In the genomic region with DNA sequence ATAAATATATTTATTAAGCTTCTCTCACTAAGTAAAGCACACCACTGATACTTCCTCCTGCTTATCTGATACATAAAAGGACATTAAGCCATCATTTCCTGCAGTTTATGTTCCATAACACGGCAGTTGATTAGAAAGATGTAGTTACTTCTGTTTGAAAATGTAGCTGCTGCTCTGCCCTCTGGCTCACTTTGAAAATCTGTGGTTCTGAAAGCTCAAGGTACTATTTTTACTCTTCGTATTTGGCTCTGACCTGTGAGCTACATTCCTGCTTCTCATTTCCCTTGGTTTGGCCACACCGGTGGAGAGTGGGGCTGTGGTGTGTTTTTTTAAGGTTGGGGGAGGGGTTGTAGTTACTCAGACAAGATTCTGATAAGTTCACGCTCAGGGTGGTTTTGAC, we compare ENCODE assay signal across 9 cellular contexts. TPM values are rescaled to one million over a fixed set of nuclear protein-coding genes. Genes with fewer than 3 reads are reported as not detected.
A peak's percentile ranks its signal among the peaks of the same experiment; 100 is the strongest.
DNase-seq lines count a peak whose midpoint lies in the region; ATAC-seq and TF ChIP-seq lines count a peak whose summit lies in the region.
"Had no signal": no experiment of that assay in that cellular context is flagged by ENCODE, and none has a peak within 500 bp of the region (broad histone marks: within the 10 kb centered on the region; RNA-seq: fewer than 3 reads in every experiment).

No MANE protein-coding gene starts in this region.

- ATAC-seq in activated CD4-positive, alpha-beta T cell treated with anti-CD3 and anti-CD28 coated beads for 36 hours: peak; percentile 49
- ATAC-seq in HG02870 (IDR thresholded peaks at IDR 0.05; ENCODE audit: unreplicated experiment): peak; percentile 93

- H3K36me3 ChIP-seq in skeletal muscle tissue (ENCODE audit: control insufficient read depth in 3 of 3, insufficient read depth in 3 of 3, low read length in 3 of 3) (no peaks in the 10 kb centered on the region), Caco-2 (ENCODE audit: control insufficient read depth, insufficient read depth, low read length) (no peaks in the 10 kb centered on the region)

- H3K36me3 Mint-ChIP-seq in activated CD4-positive, alpha-beta T cell treated with anti-CD3 and anti-CD28 coated beads for 36 hours (ENCODE audit: low read depth): peaks cover 1% of the 10 kb centered on the region
- H3K36me3 Mint-ChIP-seq in Caco-2 (ENCODE audit: insufficient read depth, unreplicated experiment): no peaks in the 10 kb centered on the region

- intact Hi-C loops in activated CD4-positive, alpha-beta T cell treated with anti-CD3 and anti-CD28 coated beads for 36 hours (cut with DNase I, micrococcal nuclease): no loop called here
- intact Hi-C loops in Caco-2 (cut with micrococcal nuclease; ENCODE audit: unreplicated experiment): no loop called here

- H3K27me3 ChIP-seq in skeletal muscle tissue (ENCODE audit: control insufficient read depth in 3 of 3, insufficient read depth in 3 of 3, low read length in 3 of 3) (no peaks in the 10 kb centered on the region), Caco-2 (replicated peaks; ENCODE audit: control insufficient read depth, insufficient read depth, low read length) (no peaks in the 10 kb centered on the region)

- H3K27ac ChIP-seq in VCaP (peak overlapping the region; percentile 66), skeletal muscle tissue (ENCODE audit: low read depth, low read length) (peak overlapping the region; percentile 78)

- POLR2A ChIA-PET in activated CD4-positive, alpha-beta T cell treated with anti-CD3 and anti-CD28 coated beads for 36 hours (lab: Charles Lee): interaction anchor here (0.7 kb wide), 1 partner anchor 767 kb away, joined by 3 read pairs; no protein-coding TSS in a partner anchor
- POLR2A ChIA-PET in Caco-2 (lab: Charles Lee): no interaction called here

- H3K9ac ChIP-seq in skeletal muscle tissue (ENCODE audit: low read depth in 1 of 3, low read length in 3 of 3): peak overlapping the region; percentile 72 to 73 (median 73)

- peaks cover 6% of the 10 kb centered on the region for H3K4me1 Mint-ChIP-seq in activated CD4-positive, alpha-beta T cell treated with anti-CD3 and anti-CD28 coated beads for 36 hours
- H3K4me1 Mint-ChIP-seq in Caco-2 (ENCODE audit: low read depth, unreplicated experiment): no peaks in the 10 kb centered on the region

- no peaks in the 10 kb centered on the region for H3K9me3 Mint-ChIP-seq in activated CD4-positive, alpha-beta T cell treated with anti-CD3 and anti-CD28 coated beads for 36 hours (ENCODE audit: low read depth)
- no peaks in the 10 kb centered on the region for H3K9me3 Mint-ChIP-seq in Caco-2 (ENCODE audit: unreplicated experiment)

- H3K4me3 Mint-ChIP-seq in activated CD4-positive, alpha-beta T cell treated with anti-CD3 and anti-CD28 coated beads for 36 hours: peak overlapping the region; percentile 2
- no peak overlapping the region for H3K4me3 Mint-ChIP-seq in Caco-2 (ENCODE audit: unreplicated experiment)

- H3K4me3 ChIP-seq in skeletal muscle tissue (ENCODE audit: low read length in 3 of 3): peak overlapping the region; percentile 49 to 58 (median 51)
- H3K4me3 ChIP-seq in Caco-2 (ENCODE audit: low read depth, low read length): no peak overlapping the region

- TF ChIP-seq CTCF in VCaP (conservative IDR thresholded peaks at IDR 0.05): no peak
- no peak for TF ChIP-seq CTCF in Caco-2 (IDR thresholded peaks at IDR 0.05; ENCODE audit: insufficient read depth in 1 of 2, low read depth in 1 of 2, low read length in 1 of 2, severe bottlenecking in 1 of 2, unreplicated experiment in 1 of 2)

- CTCF ChIA-PET in activated CD4-positive, alpha-beta T cell treated with anti-CD3 and anti-CD28 coated beads for 36 hours (lab: Charles Lee): interaction anchor here (1.0 to 1.9 kb wide), 5 partner anchors 8 to 25 kb away, joined by 3 to 9 read pairs (median 6); no protein-coding TSS in a partner anchor
- CTCF ChIA-PET in Caco-2 (lab: Charles Lee): no interaction called here

- H3K27ac Mint-ChIP-seq in activated CD4-positive, alpha-beta T cell treated with anti-CD3 and anti-CD28 coated beads for 36 hours: peak overlapping the region; percentile 75
- H3K27ac Mint-ChIP-seq in Caco-2 (ENCODE audit: unreplicated experiment): no peak overlapping the region

- H3K9me3 ChIP-seq in skeletal muscle tissue (ENCODE audit: control insufficient read depth in 3 of 3, low read length in 3 of 3) (no peaks in the 10 kb centered on the region), Caco-2 (no peaks in the 10 kb centered on the region)

- no TSS peak for BruUV-seq in Caco-2 (replicated peaks; lab: Mats Ljungman, UMichigan)

- no peaks in the 10 kb centered on the region for H3K27me3 Mint-ChIP-seq in activated CD4-positive, alpha-beta T cell treated with anti-CD3 and anti-CD28 coated beads for 36 hours
- H3K27me3 Mint-ChIP-seq in Caco-2 (ENCODE audit: insufficient read depth, unreplicated experiment): no peaks in the 10 kb centered on the region

- peak; percentile 26 for DNase-seq in activated CD4-positive, alpha-beta T cell treated with anti-CD3 and anti-CD28 coated beads for 36 hours
- DNase-seq in activated CD4-positive, alpha-beta T cell treated with anti-CD3 and anti-CD28 coated beads, Interleukin-2, amount 50 U/mL, for 1 hour: no peak
- DNase-seq in MV-4-11 (lab: John Stamatoyannopoulos, UW) (no peak), D341Med (ENCODE audit: low spot score) (no peak), Caco-2 (no peak)
- DNase-seq: IMR-90 had no signal

- H3K4me1 ChIP-seq in skeletal muscle tissue (ENCODE audit: control insufficient read depth in 3 of 3, insufficient read depth in 3 of 3, low read length in 3 of 3) (peaks cover 0 to 4% (median 4%) of the 10 kb centered on the region in 3 donors), Caco-2 (no peaks in the 10 kb centered on the region)

RNA-seq across cellular contexts. Expression of a gene that starts 12.8 kb away (rescaled TPM):
- total RNA-seq in activated CD4-positive, alpha-beta T cell treated with anti-CD3 and anti-CD28 coated beads for 36 hours: 1 to 10 TPM; 1.6 to 3.1 TPM
- total RNA-seq in skeletal muscle tissue: 2,245 TPM
- 9.3 and 11.0 TPM in 2 replicates for total RNA-seq in Caco-2 (2022)

Comparison
In these comparisons a context has a peak if more than half of its experiments do, and no peak if none do; other contexts are left out.
1. RNA of a gene that starts 12.8 kb away (total RNA-seq): 2,245 TPM in skeletal muscle tissue (single experiment); 9.3 to 11.0 TPM in Caco-2 and 1.6 to 3.1 TPM in activated CD4-positive, alpha-beta T cell treated with anti-CD3 and anti-CD28 coated beads for 36 hours; every median in the first group is over 100 times any median in the second.